Comparison of ENCODE assay signal across 1 cellular context in the genomic region with DNA sequence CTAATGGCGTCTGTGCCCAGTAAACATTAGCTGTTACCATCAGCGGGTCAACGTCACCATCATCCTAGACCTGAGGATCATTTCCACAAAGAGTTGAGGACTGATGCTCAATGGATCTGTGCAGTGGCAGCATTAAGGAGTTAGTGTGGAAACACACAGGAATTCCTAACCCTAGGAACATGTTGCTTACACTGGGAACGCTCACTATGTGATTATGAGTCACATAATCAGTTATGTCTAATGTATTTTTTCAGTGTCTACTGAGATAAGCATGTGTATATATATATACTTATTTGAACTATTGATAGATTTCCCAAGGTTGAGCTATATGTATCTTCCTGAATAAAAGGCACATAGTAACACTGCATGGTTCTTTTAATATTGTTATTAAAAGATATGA.
TF ChIP-seq lines count a peak whose summit lies in the region.

No MANE protein-coding gene starts in this region.

TF ChIP-seq in IMR-90, 13 proteins besides CTCF, POLR2A, EP300 and RAD21:
- no peak for TF ChIP-seq CHD1 (IDR thresholded peaks at IDR 0.05; ENCODE audit: low read depth, low read length)
- TF ChIP-seq FOS (IDR thresholded peaks at IDR 0.05; ENCODE audit: low read depth, low read length): peak; percentile 63; the same call in 1 of the 2 replicates
- peak; percentile 55; the same call in 1 of the 2 replicates for TF ChIP-seq CEBPB (IDR thresholded peaks at IDR 0.05; ENCODE audit: low read depth, low read length)
TF ChIP-seq in IMR-90: peak in this region for 2.
